Comparison of ENCODE assay signal across 8 cellular contexts in the genomic region with DNA sequence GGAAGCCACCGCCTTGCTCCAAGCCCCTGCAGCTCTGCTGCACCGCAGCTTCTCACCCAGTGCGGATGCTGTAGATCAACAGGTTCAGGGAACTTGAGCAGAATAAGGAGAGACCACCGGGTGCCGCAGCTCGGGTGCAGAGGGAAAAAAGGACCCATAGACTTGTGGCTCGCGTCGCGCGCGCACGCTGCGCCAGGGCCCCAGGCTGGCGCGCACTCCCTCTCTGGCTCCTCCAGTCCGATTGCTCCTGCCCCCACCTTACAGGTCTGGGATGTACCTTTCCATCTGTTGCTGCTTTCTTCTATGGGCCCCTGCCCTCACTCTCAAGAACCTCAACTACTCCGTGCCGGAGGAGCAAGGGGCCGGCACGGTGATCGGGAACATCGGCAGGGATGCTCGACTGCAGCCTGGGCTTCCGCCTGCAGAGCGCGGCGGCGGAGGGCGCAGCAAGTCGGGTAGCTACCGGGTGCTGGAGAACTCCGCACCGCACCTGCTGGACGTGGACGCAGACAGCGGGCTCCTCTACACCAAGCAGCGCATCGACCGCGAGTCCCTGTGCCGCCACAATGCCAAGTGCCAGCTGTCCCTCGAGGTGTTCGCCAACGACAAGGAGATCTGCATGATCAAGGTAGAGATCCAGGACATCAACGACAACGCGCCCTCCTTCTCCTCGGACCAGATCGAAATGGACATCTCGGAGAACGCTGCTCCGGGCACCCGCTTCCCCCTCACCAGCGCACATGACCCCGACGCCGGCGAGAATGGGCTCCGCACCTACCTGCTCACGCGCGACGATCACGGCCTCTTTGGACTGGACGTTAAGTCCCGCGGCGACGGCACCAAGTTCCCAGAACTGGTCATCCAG. TPM values are rescaled to one million over a fixed set of nuclear protein-coding genes. Genes with fewer than 3 reads are reported as not detected.
DNase-seq lines count a peak whose midpoint lies in the region; ATAC-seq lines count a peak whose summit lies in the region.

No MANE protein-coding gene starts in this region.

- peak overlapping the region in 2 of 10 donors; percentile 24 to 75 for H3K27ac Mint-ChIP-seq in naive thymus-derived CD8-positive, alpha-beta T cell

- POLR2A ChIA-PET in naive thymus-derived CD8-positive, alpha-beta T cell (lab: Charles Lee), result no interaction called here

- peaks cover 15 to 73% (median 60%) of the 10 kb centered on the region in 5 donors for H3K27me3 Mint-ChIP-seq in naive thymus-derived CD8-positive, alpha-beta T cell

- H3K9me3 Mint-ChIP-seq in naive thymus-derived CD8-positive, alpha-beta T cell, result peaks cover 0 to 21% (median 2%) of the 10 kb centered on the region in 9 donors

- ATAC-seq in esophagus mucosa (peak; percentile 10), HG03196 (IDR thresholded peaks at IDR 0.05; ENCODE audit: unreplicated experiment) (no peak), HG03571 (IDR thresholded peaks at IDR 0.05; ENCODE audit: unreplicated experiment) (no peak)
- peak in 1 of 2 donors; percentile 11 for ATAC-seq in naive thymus-derived CD8-positive, alpha-beta T cell

- DNase-seq in AG08396 (ENCODE audit: low spot score) (peak; percentile 2), NCI-H510A treated with DMSO at 0.1 percent for 48 hours (lab: John Stamatoyannopoulos, UW) (peak; percentile 55), NCI-H187 (lab: John Stamatoyannopoulos, UW) (no peak), foreskin melanocyte (no peak)
- DNase-seq in naive thymus-derived CD8-positive, alpha-beta T cell, result no peak

- H3K36me3 Mint-ChIP-seq in naive thymus-derived CD8-positive, alpha-beta T cell, result peaks cover 2 to 18% (median 13%) of the 10 kb centered on the region in 3 donors

- H3K4me3 Mint-ChIP-seq in naive thymus-derived CD8-positive, alpha-beta T cell, result peak overlapping the region; percentile 69 to 88 (median 86)

- H3K4me1 Mint-ChIP-seq in naive thymus-derived CD8-positive, alpha-beta T cell, result peaks cover 15 to 50% (median 41%) of the 10 kb centered on the region in 4 donors

RNA-seq across cellular contexts. Expression of a gene that starts 1.0 kb away (rescaled TPM):
- total RNA-seq in esophagus mucosa, result 2.1 TPM
- total RNA-seq in naive thymus-derived CD8-positive, alpha-beta T cell, result not detected
- polyA plus RNA-seq in naive thymus-derived CD8-positive, alpha-beta T cell, result not detected

Comparison
In these comparisons a context has a peak if more than half of its experiments do, and no peak if none do; other contexts are left out.
1. DNase-seq: peak in AG08396 (single experiment) and NCI-H510A treated with DMSO at 0.1 percent for 48 hours (single experiment); none in naive thymus-derived CD8-positive, alpha-beta T cell (0 of 10), NCI-H187 (0 of 2) and foreskin melanocyte (single experiment).